In genomic region chr3:186772281-186772885, GRCh38 we compare ENCODE assay signal across 8 cellular contexts. TPM values are rescaled to one million over a fixed set of nuclear protein-coding genes. Genes with fewer than 3 reads are reported as not detected.
DNase-seq lines count a peak whose midpoint lies in the region; ATAC-seq and TF ChIP-seq lines count a peak whose summit lies in the region.

No MANE protein-coding gene starts in this region.

- no peak overlapping the region for H3K27ac ChIP-seq in mammary epithelial cell (ENCODE audit: insufficient read depth, low read depth, low read length)
- H3K27ac ChIP-seq in mucosa of rectum (ENCODE audit: low read depth in 2 of 2, low read length in 2 of 2), result peak overlapping the region; percentile 20 to 72
- H3K27ac ChIP-seq in RWPE1, result no peak overlapping the region

- no peaks in the 10 kb centered on the region for H3K79me2 ChIP-seq in mammary epithelial cell (ENCODE audit: insufficient read depth, low read length)

- CTCF ChIA-PET in mammary epithelial cell (lab: Charles Lee; ENCODE audit: low non-redundant PET), result no interaction called here
- CTCF ChIA-PET in RWPE1 (lab: Yijun Ruan, JAX), result interaction anchor here (1.5 to 1.8 kb wide), 2 partner anchors 49 to 155 kb away, joined by 4 to 6 read pairs; no protein-coding TSS in a partner anchor

- peaks cover 14% of the 10 kb centered on the region for H3K4me1 Mint-ChIP-seq in CD14-positive monocyte

- TF ChIP-seq CTCF in CD14-positive monocyte (IDR thresholded peaks at IDR 0.05) (no peak), mammary epithelial cell (conservative IDR thresholded peaks at IDR 0.05 in 1 of 2, IDR thresholded peaks at IDR 0.05 in 1 of 2; ENCODE audit: extremely low read depth in 1 of 2, insufficient read depth in 1 of 2, low read depth in 1 of 2, low read length in 2 of 2) (no peak), RWPE1 (conservative IDR thresholded peaks at IDR 0.05; ENCODE audit: low read depth) (no peak)

- H3K4me1 ChIP-seq in mammary epithelial cell (ENCODE audit: insufficient read depth, low read length) (peaks cover 8% of the 10 kb centered on the region), mucosa of rectum (ENCODE audit: control insufficient read depth in 2 of 2, insufficient read depth in 2 of 2, low read length in 2 of 2) (peaks cover 0 to 10% of the 10 kb centered on the region in 2 donors)

- in situ Hi-C loops in mammary epithelial cell (cut with MboI; ENCODE audit: low sequenced_read_pairs in 2 of 2), result no loop called here

- H3K9me3 ChIP-seq in mammary epithelial cell (replicated peaks; ENCODE audit: insufficient read depth, low read length), result no peaks in the 10 kb centered on the region
- H3K9me3 ChIP-seq in mucosa of rectum (ENCODE audit: control insufficient read depth in 2 of 2, low read length in 2 of 2), result no peaks in the 10 kb centered on the region
- H3K9me3 ChIP-seq in MG63, result no peaks in the 10 kb centered on the region

- H3K4me3 ChIP-seq in mammary epithelial cell (replicated peaks in 1 of 3; ENCODE audit: insufficient read depth in 1 of 3, low read depth in 2 of 3, low read length in 3 of 3) (peak overlapping the region in 2 of 3 experiments; percentile 2 to 4), mucosa of rectum (ENCODE audit: low read length in 2 of 2) (peak overlapping the region; percentile 51 to 76), MG63 (no peak overlapping the region)

- DNase-seq in CD14-positive monocyte (ENCODE audit: low spot score) (no peak), GM19238 (ENCODE audit: insufficient read length, low spot score) (peak; percentile 5), mammary epithelial cell (no peak), CD1c-positive myeloid dendritic cell (ENCODE audit: extremely low spot score) (no peak), RWPE1 (ENCODE audit: low spot score) (no peak), MG63 (no peak)

- POLR2A ChIA-PET in RWPE1 (lab: Yijun Ruan, JAX; ENCODE audit: low non-redundant PET), result no interaction called here

- H3K27me3 ChIP-seq in mammary epithelial cell (ENCODE audit: insufficient read depth, low read length) (no peaks in the 10 kb centered on the region), mucosa of rectum (ENCODE audit: control insufficient read depth in 2 of 2, insufficient read depth in 2 of 2, low read length in 2 of 2) (no peaks in the 10 kb centered on the region), MG63 (no peaks in the 10 kb centered on the region)

- H3K9me3 Mint-ChIP-seq in CD14-positive monocyte, result peaks cover 0 to 6% (median 1%) of the 10 kb centered on the region in 7 donors

- peak overlapping the region; percentile 4 for H3K9ac ChIP-seq in mammary epithelial cell (ENCODE audit: insufficient read depth, low read length)
- peak overlapping the region; percentile 41 to 52 for H3K9ac ChIP-seq in mucosa of rectum (ENCODE audit: low read depth in 1 of 2, low read length in 2 of 2)

- no TSS peak for BruUV-seq in mammary epithelial cell (replicated peaks; lab: Mats Ljungman, UMichigan)

- H4K20me1 ChIP-seq in mammary epithelial cell (ENCODE audit: insufficient read depth, low read length), result no peaks in the 10 kb centered on the region

- peak overlapping the region; percentile 91 for H2AFZ ChIP-seq in mammary epithelial cell (ENCODE audit: low read depth, low read length)

- intact Hi-C loops in CD14-positive monocyte (cut with micrococcal nuclease) (no loop called here), mammary epithelial cell (cut with micrococcal nuclease) (no loop called here)

- peaks cover 0 to 4% (median 2%) of the 10 kb centered on the region in 3 donors for H3K27me3 Mint-ChIP-seq in CD14-positive monocyte (ENCODE audit: low read depth in 3 of 3)

- H3K36me3 ChIP-seq in mammary epithelial cell (ENCODE audit: insufficient read depth, low read length) (no peaks in the 10 kb centered on the region), mucosa of rectum (ENCODE audit: control insufficient read depth in 2 of 2, insufficient read depth in 2 of 2, low read length in 2 of 2) (no peaks in the 10 kb centered on the region), MG63 (no peaks in the 10 kb centered on the region)

- H3K36me3 Mint-ChIP-seq in CD14-positive monocyte, result no peaks in the 10 kb centered on the region

- H3K4me2 ChIP-seq in mammary epithelial cell (ENCODE audit: insufficient read depth, low read depth, low read length), result peak overlapping the region; percentile 78

- peak; percentile 28 for ATAC-seq in HG03432 (IDR thresholded peaks at IDR 0.05; ENCODE audit: unreplicated experiment)

- peak overlapping the region; percentile 98 to 100 for H3K4me3 Mint-ChIP-seq in CD14-positive monocyte

- peak overlapping the region; percentile 63 to 83 (median 77) for H3K27ac Mint-ChIP-seq in CD14-positive monocyte

- WGBS in mammary epithelial cell (ENCODE audit: low coverage, missing lambda C conversion rate), result 39% methylated on average over 15 of the region's 35 CpGs

- dilution Hi-C loops in mammary epithelial cell (cut with HindIII; ENCODE audit: low sequenced_read_pairs), result no loop called here

RNA-seq across cellular contexts. Expression of gene EIF4A2, which starts 11.0 kb away (rescaled TPM):
- polyA plus RNA-seq in CD14-positive monocyte, result 10 to 100 TPM; 67.0 to 73.0 TPM
- 100 to 1,000 TPM; 291 to 441 TPM for total RNA-seq in mammary epithelial cell
- 161 TPM for polyA plus RNA-seq in mammary epithelial cell
- 86.0 TPM for polyA minus RNA-seq in mammary epithelial cell
- 340 and 530 TPM in 2 replicates for total RNA-seq in MG63 (2014; rRNA removed; shearing (Covaris generic); ENCODE audit: low replicate concordance)

RNA-seq across cellular contexts. Expression of gene RFC4, which starts 33.9 kb away (rescaled TPM):
- polyA plus RNA-seq in CD14-positive monocyte, result 1 to 10 TPM; 3.9 to 4.6 TPM
- 10 to 100 TPM; 12.3 to 27.5 TPM for total RNA-seq in mammary epithelial cell
- 23.3 TPM for polyA plus RNA-seq in mammary epithelial cell
- 25.0 TPM for polyA minus RNA-seq in mammary epithelial cell
- total RNA-seq in MG63 (2014; rRNA removed; shearing (Covaris generic); ENCODE audit: low replicate concordance), result 51.6 and 65.3 TPM in 2 replicates

RNA-seq across cellular contexts. Expression of gene KNG1, which starts 55.2 kb away (rescaled TPM):
- polyA plus RNA-seq in CD14-positive monocyte (not detected), mammary epithelial cell (not detected)
- not detected for total RNA-seq in mammary epithelial cell
- not detected for polyA minus RNA-seq in mammary epithelial cell
- not detected in 2 replicates for total RNA-seq in MG63 (2014; rRNA removed; shearing (Covaris generic); ENCODE audit: low replicate concordance)

Comparison
In these comparisons a context has a peak if more than half of its experiments do, and no peak if none do; other contexts are left out.
1. H3K27ac ChIP-seq: peak in mucosa of rectum (2 of 2); none in mammary epithelial cell (single experiment) and RWPE1 (single experiment).